Comparison of ENCODE assay signal across 8 cellular contexts in the genomic region with DNA sequence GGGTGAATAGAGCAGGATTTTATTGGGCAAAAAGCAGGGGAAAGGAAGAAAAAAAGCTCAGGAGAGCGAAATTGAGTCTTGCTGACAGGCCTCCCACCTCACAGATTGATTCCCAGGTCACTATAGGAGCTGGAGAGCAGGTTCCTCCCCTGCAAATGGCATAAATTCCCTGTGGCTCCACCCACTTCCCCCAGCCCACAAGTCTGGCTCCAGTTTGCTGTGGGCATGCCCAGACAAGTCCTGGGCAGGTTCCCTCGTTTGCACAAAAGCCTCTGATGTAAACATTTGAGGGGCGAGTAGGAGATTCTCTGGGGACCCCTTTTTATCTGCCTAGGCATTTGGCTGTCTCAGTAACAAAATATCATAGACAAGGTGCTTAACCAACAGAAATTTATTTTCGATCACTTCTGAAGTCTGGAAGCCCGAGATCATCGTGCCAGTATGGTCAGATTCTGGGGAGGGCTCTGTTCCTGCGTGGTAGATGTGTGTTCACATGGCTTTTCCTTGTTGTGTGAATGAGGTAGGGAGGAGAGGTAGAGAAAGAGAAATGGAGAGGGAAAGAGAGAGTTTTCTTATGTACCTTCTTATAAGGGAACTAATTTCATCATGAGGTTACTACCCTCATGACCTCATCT.
DNase-seq lines count a peak whose midpoint lies in the region; ATAC-seq and TF ChIP-seq lines count a peak whose summit lies in the region.

No MANE protein-coding gene starts in this region.

- no CpG with 5 or more reads among the region's 7 CpGs for WGBS in IMR-90 (ENCODE audit: extremely low coverage in 2 of 2, insufficient read length in 1 of 2), 2 experiments

- no peaks in the 10 kb centered on the region for H4K20me1 ChIP-seq in IMR-90 (ENCODE audit: insufficient read depth, low read length)

- peak overlapping the region; percentile 64 for H3K14ac ChIP-seq in IMR-90 (replicated peaks; ENCODE audit: low read depth, low read length)

- peak overlapping the region; percentile 72; the same call in 1 of the 2 replicates for H3K23ac ChIP-seq in IMR-90 (ENCODE audit: low read depth, low read length)

- ATAC-seq in GM19025 (IDR thresholded peaks at IDR 0.05; ENCODE audit: low read depth, unreplicated experiment): peak; percentile 84
- peak; percentile 56 for ATAC-seq in IMR-90 (ENCODE audit: low read depth)

- intact Hi-C loops in IMR-90 (cut with micrococcal nuclease): no loop called here

- H3K4me3 ChIP-seq in IMR-90 (ENCODE audit: insufficient read depth, low read depth, low read length): no peak overlapping the region

- H3K56ac ChIP-seq in IMR-90 (ENCODE audit: extremely low read depth, insufficient read depth, low read length): peak overlapping the region; percentile 61

- H2BK120ac ChIP-seq in IMR-90 (ENCODE audit: low read depth, low read length): peak overlapping the region; percentile 78

- H3K9ac ChIP-seq in IMR-90 (ENCODE audit: low read depth, low read length): no peak overlapping the region

- H2BK15ac ChIP-seq in IMR-90 (ENCODE audit: low read depth, low read length): no peak overlapping the region; the same call in 2 of the 3 replicates

- H3K9me3 ChIP-seq in IMR-90 (ENCODE audit: control insufficient read depth, insufficient read depth, low read length): peaks cover 2% of the 10 kb centered on the region; the same call in 1 of the 2 replicates

- peak overlapping the region; percentile 99 for H4K5ac ChIP-seq in IMR-90 (ENCODE audit: low read depth, low read length)

- no peak for TF ChIP-seq POLR2A in IMR-90 (IDR thresholded peaks at IDR 0.05; ENCODE audit: low read depth, low read length)

- no peaks in the 10 kb centered on the region for H3K36me3 ChIP-seq in IMR-90 (ENCODE audit: control insufficient read depth, insufficient read depth, low read length)

- no peaks in the 10 kb centered on the region for H3K79me1 ChIP-seq in IMR-90 (ENCODE audit: low read depth in 1 of 2, low read length in 2 of 2)

- H3K4ac ChIP-seq in IMR-90 (ENCODE audit: low read depth, low read length): peak overlapping the region; percentile 78; the same call in 1 of the 2 replicates

- no peaks in the 10 kb centered on the region for H3K9me1 ChIP-seq in IMR-90 (ENCODE audit: insufficient read depth, low read length)

- peak overlapping the region; percentile 87 for H2AFZ ChIP-seq in IMR-90 (replicated peaks; ENCODE audit: low read length, poor library complexity)

- peak overlapping the region; percentile 100 for H3K18ac ChIP-seq in IMR-90 (ENCODE audit: low read depth, low read length)

- TF ChIP-seq RAD21 in IMR-90 (IDR thresholded peaks at IDR 0.05; ENCODE audit: low read length): no peak

- peak overlapping the region; percentile 92; the same call in 1 of the 2 replicates for H3K27ac ChIP-seq in IMR-90 (ENCODE audit: insufficient read depth, low read length)

- peak overlapping the region; percentile 43; the same call in 1 of the 2 replicates for H2AK5ac ChIP-seq in IMR-90 (ENCODE audit: low read depth, low read length)

- H2AK9ac ChIP-seq in IMR-90 (replicated peaks; ENCODE audit: low read depth, low read length, poor library complexity): peak overlapping the region; percentile 8

- H4K8ac ChIP-seq in IMR-90 (ENCODE audit: low read depth in 2 of 2, low read length in 2 of 2): peak overlapping the region; percentile 90 to 94; a peak in 3 of 4 replicates

- H3K4me2 ChIP-seq in IMR-90 (ENCODE audit: low read depth, low read length): no peak overlapping the region

- peak overlapping the region; percentile 75 for H2BK20ac ChIP-seq in IMR-90 (ENCODE audit: low read depth, low read length)

- BruUV-seq in IMR-90 (replicated peaks; lab: Mats Ljungman, UMichigan): no TSS peak

- DNase-seq in ACHN (peak; percentile 54), IMR-90 (peak; percentile 56), dermis blood vessel endothelial cell (peak; percentile 68), GOT3 (lab: John Stamatoyannopoulos, UW) (no peak), DMS79 (lab: John Stamatoyannopoulos, UW) (no peak), KG1 (lab: John Stamatoyannopoulos, UW) (no peak), NCI-H187 (lab: John Stamatoyannopoulos, UW) (no peak)

- in situ Hi-C loops in ACHN (cut with HindIII; ENCODE audit: low pct_ligation_motif_present, low pct_unique_long_range_greater_than_20kb, low sequenced_read_pairs): no loop called here
- in situ Hi-C loops in IMR-90 (cut with MboI; ENCODE audit: low sequenced_read_pairs): no loop called here

- CTCF ChIA-PET in IMR-90 (lab: Yijun Ruan, JAX): no interaction called here

- POLR2A ChIA-PET in IMR-90 (lab: Charles Lee; ENCODE audit: unreplicated experiment): no interaction called here

- H2BK5ac ChIP-seq in IMR-90 (ENCODE audit: low read depth, low read length, poor library complexity, severe bottlenecking): peak overlapping the region; percentile 94

- no peak for TF ChIP-seq CTCF in IMR-90 (conservative IDR thresholded peaks at IDR 0.05; ENCODE audit: low read depth, low read length)

- H3K4me1 ChIP-seq in IMR-90 (ENCODE audit: control insufficient read depth, insufficient read depth, low read length): peaks cover 5% of the 10 kb centered on the region

- no peaks in the 10 kb centered on the region for H3K27me3 ChIP-seq in IMR-90 (ENCODE audit: control insufficient read depth, insufficient read depth, low read length)

- dilution Hi-C loops in IMR-90 (cut with HindIII; ENCODE audit: low sequenced_read_pairs, unreplicated experiment): no loop called here

- H4K91ac ChIP-seq in IMR-90 (ENCODE audit: insufficient read depth, low read depth, low read length): peak overlapping the region; percentile 80

TF ChIP-seq in IMR-90, 13 proteins besides CTCF, POLR2A, EP300 and RAD21:
- TF ChIP-seq SMC3 (IDR thresholded peaks at IDR 0.05; ENCODE audit: low read depth, low read length): no peak
- no peak for TF ChIP-seq MAFK (IDR thresholded peaks at IDR 0.05; ENCODE audit: low read depth, low read length)
- TF ChIP-seq FOS (IDR thresholded peaks at IDR 0.05; ENCODE audit: low read depth, low read length): no peak
- TF ChIP-seq, protein P1, sequence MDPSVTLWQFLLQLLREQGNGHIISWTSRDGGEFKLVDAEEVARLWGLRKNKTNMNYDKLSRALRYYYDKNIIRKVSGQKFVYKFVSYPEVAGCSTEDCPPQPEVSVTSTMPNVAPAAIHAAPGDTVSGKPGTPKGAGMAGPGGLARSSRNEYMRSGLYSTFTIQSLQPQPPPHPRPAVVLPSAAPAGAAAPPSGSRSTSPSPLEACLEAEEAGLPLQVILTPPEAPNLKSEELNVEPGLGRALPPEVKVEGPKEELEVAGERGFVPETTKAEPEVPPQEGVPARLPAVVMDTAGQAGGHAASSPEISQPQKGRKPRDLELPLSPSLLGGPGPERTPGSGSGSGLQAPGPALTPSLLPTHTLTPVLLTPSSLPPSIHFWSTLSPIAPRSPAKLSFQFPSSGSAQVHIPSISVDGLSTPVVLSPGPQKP (IDR thresholded peaks at IDR 0.05; ENCODE audit: borderline replicate concordance, low read depth, low read length): no peak
- TF ChIP-seq, protein P2, sequence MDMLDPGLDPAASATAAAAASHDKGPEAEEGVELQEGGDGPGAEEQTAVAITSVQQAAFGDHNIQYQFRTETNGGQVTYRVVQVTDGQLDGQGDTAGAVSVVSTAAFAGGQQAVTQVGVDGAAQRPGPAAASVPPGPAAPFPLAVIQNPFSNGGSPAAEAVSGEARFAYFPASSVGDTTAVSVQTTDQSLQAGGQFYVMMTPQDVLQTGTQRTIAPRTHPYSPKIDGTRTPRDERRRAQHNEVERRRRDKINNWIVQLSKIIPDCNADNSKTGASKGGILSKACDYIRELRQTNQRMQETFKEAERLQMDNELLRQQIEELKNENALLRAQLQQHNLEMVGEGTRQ (IDR thresholded peaks at IDR 0.05; ENCODE audit: low read depth, low read length): no peak
- TF ChIP-seq BHLHE40 (IDR thresholded peaks at IDR 0.05; ENCODE audit: low read depth, low read length): no peak
- TF ChIP-seq MAZ (IDR thresholded peaks at IDR 0.05; ENCODE audit: borderline replicate concordance, low read depth, low read length): no peak
- no peak for TF ChIP-seq MXI1 (IDR thresholded peaks at IDR 0.05; ENCODE audit: borderline replicate concordance, low read depth, low read length)
- no peak for TF ChIP-seq NFE2L2 (IDR thresholded peaks at IDR 0.05; ENCODE audit: low read depth, low read length)
- no peak for TF ChIP-seq CHD1 (IDR thresholded peaks at IDR 0.05; ENCODE audit: low read depth, low read length)
- no peak for TF ChIP-seq CEBPB (IDR thresholded peaks at IDR 0.05; ENCODE audit: low read depth, low read length)

Comparison
In these comparisons a context has a peak if more than half of its experiments do, and no peak if none do; other contexts are left out.
1. DNase-seq: peak in ACHN (single experiment), IMR-90 (single experiment) and dermis blood vessel endothelial cell (single experiment); none in GOT3 (single experiment), DMS79 (single experiment), KG1 (single experiment) and NCI-H187 (0 of 2).